Comparison of ENCODE assay signal across 21 cellular contexts in the genomic region with DNA sequence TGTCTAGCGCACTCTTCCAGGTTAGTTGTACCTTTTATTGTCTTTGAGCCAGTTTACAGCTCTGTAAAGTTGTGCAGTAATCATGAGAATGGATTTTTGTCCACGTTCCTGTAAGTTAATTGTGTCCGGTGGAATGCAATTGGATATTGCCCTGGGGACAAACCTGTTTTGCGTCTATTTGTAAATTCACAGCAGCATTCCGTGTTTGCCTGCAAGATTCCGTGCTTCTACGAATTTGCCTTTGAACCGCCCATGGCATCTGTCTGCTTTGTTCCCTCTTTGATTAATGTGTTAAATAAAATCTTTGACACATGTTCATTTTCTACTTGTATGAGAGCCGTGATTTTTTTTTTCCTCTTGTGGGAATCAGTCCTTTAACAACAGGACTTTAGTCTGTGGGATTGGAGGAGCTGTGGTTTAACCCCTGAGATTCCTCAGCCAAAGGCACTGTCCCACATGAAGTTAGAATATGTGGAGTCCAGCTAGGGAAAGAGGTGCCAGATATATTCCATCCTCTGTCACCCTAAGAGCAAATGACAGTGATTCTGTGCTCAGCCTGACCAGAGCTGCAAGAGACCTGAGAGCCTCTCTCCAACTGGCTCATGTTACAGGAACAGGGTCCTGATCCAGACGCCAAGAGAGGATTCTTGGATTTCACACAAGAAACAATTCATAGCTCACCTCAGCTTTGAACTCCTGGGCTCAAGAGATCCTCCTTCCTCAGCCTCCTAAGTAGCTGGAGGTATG.
DNase-seq lines count a peak whose midpoint lies in the region; ATAC-seq, FAIRE-seq and TF ChIP-seq lines count a peak whose summit lies in the region.
"Had no signal": no experiment of that assay in that cellular context is flagged by ENCODE, and none has a peak within 500 bp of the region (broad histone marks: within the 10 kb centered on the region; RNA-seq: fewer than 3 reads in every experiment).

No MANE protein-coding gene starts in this region.

- H3K18ac ChIP-seq in H9 (ENCODE audit: insufficient read length, low read depth, low read length): no peak overlapping the region

- no peaks in the 10 kb centered on the region for H4K20me1 ChIP-seq in H9 (ENCODE audit: control insufficient read depth, insufficient read depth, insufficient read length)

- FAIRE-seq in endometrium (lab: Jason Lieb, UNC) (peak; percentile 35), kidney (lab: Jason Lieb, UNC) (no peak)
- FAIRE-seq: bronchial epithelial cell had no signal

- no peaks in the 10 kb centered on the region for H3K9me3 Mint-ChIP-seq in H9
- H3K9me3 Mint-ChIP-seq: IgD-negative memory B cell had no signal

- TF ChIP-seq CTCF in H9 (conservative IDR thresholded peaks at IDR 0.05) (no peak), kidney (IDR thresholded peaks at IDR 0.05; ENCODE audit: borderline replicate concordance, extremely low read depth, insufficient read depth) (no peak)

- no peak overlapping the region for H3K14ac ChIP-seq in H9 (ENCODE audit: insufficient read depth, low read length)

- peaks cover 6% of the 10 kb centered on the region; the same call in 1 of the 2 replicates for H3K4me1 ChIP-seq in H9 (ENCODE audit: insufficient read depth, low read length)
- no peaks in the 10 kb centered on the region for H3K4me1 ChIP-seq in kidney (ENCODE audit: control insufficient read depth in 1 of 2, insufficient read depth in 1 of 2, low read depth in 1 of 2, low read length in 2 of 2)
- H3K4me1 ChIP-seq: upper lobe of left lung had no signal

- H3K56ac ChIP-seq in H9 (ENCODE audit: insufficient read length, low read depth, low read length): no peak overlapping the region

- H3T11ph ChIP-seq in H9 (ENCODE audit: low read length): no peak overlapping the region

- H3K27me3 ChIP-seq in H9 (ENCODE audit: insufficient read depth, low read length): no peaks in the 10 kb centered on the region
- H3K27me3 ChIP-seq: upper lobe of left lung had no signal

- H3K36me3 ChIP-seq in kidney (ENCODE audit: control insufficient read depth in 1 of 2, insufficient read depth in 2 of 2, low read length in 2 of 2): no peaks in the 10 kb centered on the region
- H3K36me3 ChIP-seq: upper lobe of left lung had no signal

- H3K36me3 Mint-ChIP-seq in H9 (ENCODE audit: insufficient read depth in 1 of 3, low read depth in 3 of 3): peaks cover 2 to 4% (median 3%) of the 10 kb centered on the region in 3 experiments; a peak in 4 of 7 replicates
- H3K36me3 Mint-ChIP-seq: IgD-negative memory B cell had no signal

- no peak overlapping the region for H2BK5ac ChIP-seq in H9 (ENCODE audit: insufficient read length, low read length)

- no peak overlapping the region for H2AK5ac ChIP-seq in H9 (ENCODE audit: insufficient read length, low read length)

- no peak overlapping the region for H3K9ac ChIP-seq in H9 (ENCODE audit: extremely low read depth, insufficient read length, low read length)
- H3K9ac ChIP-seq in kidney (ENCODE audit: low read length in 2 of 2): no peak overlapping the region

- no peaks in the 10 kb centered on the region for H3K79me1 ChIP-seq in H9 (ENCODE audit: insufficient read depth, low read depth, low read length, poor library complexity, severe bottlenecking)

- no peak overlapping the region for H4K5ac ChIP-seq in H9 (ENCODE audit: insufficient read length, low read depth, low read length)

- no peak overlapping the region for H4K8ac ChIP-seq in H9 (replicated peaks; ENCODE audit: insufficient read length, low read depth, low read length)

- H3K4me1 Mint-ChIP-seq in H9: peaks cover 37 to 45% of the 10 kb centered on the region in 2 experiments
- H3K4me1 Mint-ChIP-seq: B cell, IgD-negative memory B cell had no signal

- H3K27me3 Mint-ChIP-seq in H9 (ENCODE audit: low read depth): peaks cover 6% of the 10 kb centered on the region
- H3K27me3 Mint-ChIP-seq: IgD-negative memory B cell had no signal

- intact Hi-C loops in kidney (cut with DNase I): no loop called here

- H4K91ac ChIP-seq in H9 (ENCODE audit: insufficient read length, low read depth, low read length): no peak overlapping the region

- no peak overlapping the region for H3K4ac ChIP-seq in H9 (ENCODE audit: low read depth, low read length)

- DNase-seq in H9: no peak
- DNase-seq in NCI-H69 (lab: John Stamatoyannopoulos, UW): peak; percentile 34
- DNase-seq in renal cortical epithelial cell (ENCODE audit: low read depth): peak; percentile 90
- no peak for DNase-seq in kidney
- DNase-seq in NCI-H1092 treated with DMSO at 0.1 percent for 48 hours (lab: John Stamatoyannopoulos, UW): no peak
- DNase-seq: activated CD4-positive, alpha-beta T cell treated with anti-CD3 and anti-CD28 coated beads, Interleukin-2, amount 50 U/mL, for 1 hour; activated naive CD4-positive, alpha-beta T cell treated with anti-CD3 and anti-CD28 coated beads, Interleukin-2, amount 50 U/mL, for 16 hours; NCI-H1092; NCI-H2107; NK-92 treated with Interleukin-12 subunit alpha and Interleukin-12 subunit beta, amount 100 ng/mL, for 24 hours; SHP77 treated with DMSO at 0.1 percent for 48 hours; stimulated activated CD4-positive, alpha-beta T cell treated with anti-CD3 and anti-CD28 coated beads, Interleukin-12 subunit alpha, Interleukin-12 subunit beta, amount 100 ng/mL, for 4 hours; stimulated activated naive CD4-positive, alpha-beta T cell; T-helper 9 cell; upper lobe of left lung had no signal

- no peaks in the 10 kb centered on the region for H3K23me2 ChIP-seq in H9 (ENCODE audit: insufficient read length, low read depth, low read length, poor library complexity, severe bottlenecking)

- no peak overlapping the region for H3K23ac ChIP-seq in H9 (ENCODE audit: insufficient read length, low read depth, low read length)

- H3K27ac ChIP-seq in H9 (ENCODE audit: insufficient read length, low read depth, low read length) (no peak overlapping the region), kidney (ENCODE audit: low read depth in 2 of 2, low read length in 2 of 2) (no peak overlapping the region)
- H3K27ac ChIP-seq: upper lobe of left lung had no signal

- H3K4me2 ChIP-seq in H9 (ENCODE audit: insufficient read depth, insufficient read length, low read length): no peak overlapping the region

- no CpG with 5 or more reads among the region's 10 CpGs for WGBS in H9 (ENCODE audit: extremely low coverage, insufficient read length, low lambda C conversion rate)

- H2AFZ ChIP-seq in H9 (ENCODE audit: low read length): no peak overlapping the region

- H3K4me3 ChIP-seq in kidney (ENCODE audit: low read length in 2 of 2): no peak overlapping the region
- H3K4me3 ChIP-seq: upper lobe of left lung had no signal

- ATAC-seq in HG02763 (IDR thresholded peaks at IDR 0.05; ENCODE audit: unreplicated experiment) (no peak), GM18498 (IDR thresholded peaks at IDR 0.05; ENCODE audit: unreplicated experiment) (no peak)

- H2BK120ac ChIP-seq in H9 (ENCODE audit: low read depth, low read length, poor library complexity, severe bottlenecking): no peak overlapping the region

- no peaks in the 10 kb centered on the region for H3K9me3 ChIP-seq in H9 (ENCODE audit: control insufficient read depth, low read depth, low read length)
- no peaks in the 10 kb centered on the region for H3K9me3 ChIP-seq in kidney (ENCODE audit: control insufficient read depth in 1 of 2, low read length in 2 of 2)
- H3K9me3 ChIP-seq: upper lobe of left lung had no signal

- H3K27ac Mint-ChIP-seq in H9: peak overlapping the region in 2 of 3 experiments; percentile 3 to 32; a peak in 3 of 7 replicates
- H3K27ac Mint-ChIP-seq: B cell, IgD-negative memory B cell had no signal

- H3K4me3 Mint-ChIP-seq in H9: no peak overlapping the region; a peak in 1 of 5 replicates
- H3K4me3 Mint-ChIP-seq: B cell, IgD-negative memory B cell had no signal

- H2BK12ac ChIP-seq in H9 (ENCODE audit: insufficient read length, low read depth, low read length): no peak overlapping the region

- H2BK20ac ChIP-seq in H9 (ENCODE audit: low read depth, low read length, poor library complexity, severe bottlenecking): no peak overlapping the region

- H2BK15ac ChIP-seq in H9 (ENCODE audit: low read depth, low read length): no peak overlapping the region

- H3K79me2 ChIP-seq in H9 (ENCODE audit: insufficient read depth, low read length): no peaks in the 10 kb centered on the region

Comparison
In these comparisons a context has a peak if more than half of its experiments do, and no peak if none do; other contexts are left out.
1. DNase-seq: peak in NCI-H69 (single experiment) and renal cortical epithelial cell (single experiment); none in H9 (single experiment), kidney (single experiment) and NCI-H1092 treated with DMSO at 0.1 percent for 48 hours (single experiment).